ENCODE assay signal across 27 cellular contexts in genomic region chr4:40270609-40271008, GRCh38.
"Had no signal": no experiment of that assay in that cellular context is flagged by ENCODE, and none has a peak within 500 bp of the region (broad histone marks: within the 10 kb centered on the region; RNA-seq: fewer than 3 reads in every experiment).

No MANE protein-coding gene starts in this region.

- H3K4me1 ChIP-seq: esophagus muscularis mucosa, parathyroid adenoma, right lobe of liver, suprapubic skin, thyroid gland had no signal

- DNase-seq: effector memory CD4-positive, alpha-beta T cell; foreskin melanocyte; glutamatergic neuron; heart right ventricle; hippocampal formation; left cardiac atrium; left lung; mesendoderm; midbrain; naive thymus-derived CD4-positive, alpha-beta T cell; right lobe of liver; small intestine; stimulated activated CD4-positive, alpha-beta T cell treated with anti-CD3 and anti-CD28 coated beads, Interleukin-12 subunit alpha, Interleukin-12 subunit beta, amount 100 ng/mL, for 4 hours; stimulated activated CD4-positive, alpha-beta T cell treated with anti-CD3 and anti-CD28 coated beads, Interleukin-1b, Interleukin-23, amount 100 ng/mL, for 48 hours; stimulated activated CD4-positive, alpha-beta T cell treated with anti-CD3 and anti-CD28 coated beads, Interleukin-4, amount 100 ng/mL, for 1 hour; stimulated activated CD8-positive, alpha-beta memory T cell treated with anti-CD3 and anti-CD28 coated beads, Interleukin-4, amount 100 ng/mL, for 48 hours; stimulated activated naive CD4-positive, alpha-beta T cell; stimulated activated naive CD8-positive, alpha-beta T cell treated with anti-CD3 and anti-CD28 coated beads, Interleukin-15, amount 100 ng/mL, for 72 hours; thyroid gland had no signal

- H3K4me3 Mint-ChIP-seq: dendritic cell treated with granulocyte-macrophage colony-stimulating factor and Interleukin-4, amounts not matched to agents 40 ng/mL and 50 ng/mL, for 4 days; naive thymus-derived CD4-positive, alpha-beta T cell; nephron; neural progenitor cell; stimulated activated naive CD8-positive, alpha-beta T cell treated with anti-CD3 and anti-CD28 coated beads, Interleukin-15, amount 100 ng/mL, for 72 hours; type B pancreatic cell had no signal

- H3K27ac ChIP-seq: esophagus muscularis mucosa, heart right ventricle, left lung, neural progenitor cell, parathyroid adenoma, right lobe of liver, suprapubic skin, thyroid gland had no signal

- H3K27me3 ChIP-seq: esophagus muscularis mucosa, heart right ventricle, left lung, neural progenitor cell, right lobe of liver, suprapubic skin, thyroid gland had no signal

- H3K36me3 Mint-ChIP-seq: type B pancreatic cell had no signal

- H3K9me3 ChIP-seq: esophagus muscularis mucosa, heart right ventricle, left lung, right lobe of liver, suprapubic skin, thyroid gland had no signal

- H3K27ac Mint-ChIP-seq: dendritic cell treated with granulocyte-macrophage colony-stimulating factor and Interleukin-4, amounts not matched to agents 40 ng/mL and 50 ng/mL, for 4 days; naive thymus-derived CD4-positive, alpha-beta T cell; nephron; neural progenitor cell; progenitor cell of endocrine pancreas; type B pancreatic cell had no signal

- H3K36me3 ChIP-seq: esophagus muscularis mucosa, heart right ventricle, left lung, neural progenitor cell, right lobe of liver, suprapubic skin, thyroid gland had no signal

- H3K27me3 Mint-ChIP-seq: naive thymus-derived CD4-positive, alpha-beta T cell; progenitor cell of endocrine pancreas; stimulated activated naive CD8-positive, alpha-beta T cell treated with anti-CD3 and anti-CD28 coated beads, Interleukin-15, amount 100 ng/mL, for 72 hours; type B pancreatic cell had no signal

- H3K4me3 ChIP-seq: esophagus muscularis mucosa, heart right ventricle, left lung, neural progenitor cell, right lobe of liver, suprapubic skin, thyroid gland had no signal

- ATAC-seq: heart right ventricle; left cardiac atrium; left lung; naive thymus-derived CD4-positive, alpha-beta T cell; right lobe of liver; stimulated activated naive CD8-positive, alpha-beta T cell treated with anti-CD3 and anti-CD28 coated beads, Interleukin-15, amount 100 ng/mL, for 72 hours had no signal

- H3K9me3 Mint-ChIP-seq: dendritic cell treated with granulocyte-macrophage colony-stimulating factor and Interleukin-4, amounts not matched to agents 40 ng/mL and 50 ng/mL, for 4 days; neural progenitor cell; stimulated activated naive CD8-positive, alpha-beta T cell treated with anti-CD3 and anti-CD28 coated beads, Interleukin-15, amount 100 ng/mL, for 72 hours; type B pancreatic cell had no signal
